In the genomic region with DNA sequence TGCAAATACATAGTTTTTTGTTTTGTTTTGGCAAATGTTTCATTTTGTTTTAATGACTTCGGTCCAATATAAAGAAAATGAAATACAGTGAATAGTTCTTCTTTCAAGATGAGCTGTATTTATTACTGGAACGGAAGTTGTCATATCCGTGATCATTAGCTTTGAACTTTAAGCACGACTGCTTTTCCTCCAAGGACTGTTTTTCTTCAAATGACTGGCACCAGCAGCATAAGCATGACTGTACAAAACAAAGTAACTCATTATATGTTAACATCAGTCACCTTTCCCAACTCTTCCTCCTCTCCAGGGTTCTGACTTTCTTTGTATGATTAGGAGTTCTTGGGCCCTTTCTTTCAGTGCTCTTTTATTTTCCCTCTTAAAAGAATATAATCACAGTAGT, we compare ENCODE assay signal across 11 cellular contexts. TPM values are rescaled to one million over a fixed set of nuclear protein-coding genes. Genes with fewer than 3 reads are reported as not detected.
A peak's percentile ranks its signal among the peaks of the same experiment; 100 is the strongest.
DNase-seq lines count a peak whose midpoint lies in the region; ATAC-seq, FAIRE-seq and TF ChIP-seq lines count a peak whose summit lies in the region.
"Had no signal": no experiment of that assay in that cellular context is flagged by ENCODE, and none has a peak within 500 bp of the region (broad histone marks: within the 10 kb centered on the region; RNA-seq: fewer than 3 reads in every experiment).

No MANE protein-coding gene starts in this region.

- peaks cover 5 to 13% of the 10 kb centered on the region in 2 donors for H3K4me1 ChIP-seq in left lung
- H3K4me1 ChIP-seq in tibial artery = peaks cover 0 to 9% (median 0%) of the 10 kb centered on the region in 4 donors

- peaks cover 8% of the 10 kb centered on the region for H3K9me3 Mint-ChIP-seq in endothelial cell (ENCODE audit: unreplicated experiment)

- intact Hi-C loops in left lung (cut with DNase I) = no loop called here
- intact Hi-C loops in tibial artery (cut with DNase I; ENCODE audit: low total_unique reads) = no loop called here

- H3K36me3 Mint-ChIP-seq in endothelial cell (ENCODE audit: low read depth, unreplicated experiment) = peaks cover 4% of the 10 kb centered on the region

- no peaks in the 10 kb centered on the region for H3K27me3 Mint-ChIP-seq in endothelial cell (ENCODE audit: unreplicated experiment)

- H3K36me3 ChIP-seq in left lung (peaks cover 0 to 22% of the 10 kb centered on the region in 2 donors), tibial artery (no peaks in the 10 kb centered on the region)

- no peak overlapping the region for H3K4me3 ChIP-seq in left lung
- no peak overlapping the region for H3K4me3 ChIP-seq in tibial artery

- H3K27me3 ChIP-seq in left lung = no peaks in the 10 kb centered on the region
- no peaks in the 10 kb centered on the region for H3K27me3 ChIP-seq in tibial artery

- peak; percentile 17 for DNase-seq in GM18507 (ENCODE audit: extremely low spot score, insufficient read length, low read depth)
- DNase-seq in left lung = no peak
- DNase-seq in Ammon's horn (ENCODE audit: low spot score) = no peak
- DNase-seq in tibial artery = no peak
- DNase-seq in activated CD4-positive, alpha-beta T cell treated with anti-CD3 and anti-CD28 coated beads for 1 hour = no peak
- DNase-seq in endothelial cell (ENCODE audit: low spot score) = no peak
- DNase-seq: effector memory CD4-positive, alpha-beta T cell; EL; NCI-H1092 had no signal

- peak overlapping the region; percentile 14 to 47 for H3K27ac ChIP-seq in left lung
- H3K27ac ChIP-seq in tibial artery = no peak overlapping the region

- no peak for TF ChIP-seq CTCF in left lung (IDR thresholded peaks at IDR 0.05)
- no peak for TF ChIP-seq CTCF in tibial artery (IDR thresholded peaks at IDR 0.05)
- TF ChIP-seq CTCF in endothelial cell (IDR thresholded peaks at IDR 0.05; ENCODE audit: unreplicated experiment) = no peak

- no peak overlapping the region for H3K27ac Mint-ChIP-seq in endothelial cell (ENCODE audit: unreplicated experiment)

- ATAC-seq in GM21723 (IDR thresholded peaks at IDR 0.05; ENCODE audit: unreplicated experiment) (peak; percentile 92), HG03565 (IDR thresholded peaks at IDR 0.05; ENCODE audit: unreplicated experiment) (peak; percentile 100), left lung (peak; percentile 64)

- no peak overlapping the region for H3K4me3 Mint-ChIP-seq in endothelial cell (ENCODE audit: unreplicated experiment)

- peak; percentile 79 for FAIRE-seq in GM18507 (lab: Jason Lieb, UNC)

- no peaks in the 10 kb centered on the region for H3K4me1 Mint-ChIP-seq in endothelial cell (ENCODE audit: unreplicated experiment)

- H3K9me3 ChIP-seq in left lung (peaks cover 0 to 7% of the 10 kb centered on the region in 2 donors), tibial artery (no peaks in the 10 kb centered on the region)

RNA-seq across cellular contexts. Expression of a gene that starts 20.5 kb away (rescaled TPM):
- total RNA-seq in left lung (10 to 100 TPM; 58.4 to 72.7 TPM), endothelial cell (ENCODE audit: unreplicated experiment) (1.4 TPM)

Comparison
In these comparisons a context has a peak if more than half of its experiments do, and no peak if none do; other contexts are left out.
1. H3K27ac ChIP-seq: peak in left lung (2 of 2); none in tibial artery (0 of 2).
2. RNA of a gene that starts 20.5 kb away (total RNA-seq): 58.4 to 72.7 TPM in left lung; 1.4 TPM in endothelial cell (single experiment); every median in the first group is over 10 times any median in the second.
3. Peak in every context shown above with its lines, with median percentiles within 50 percentile points of each other: ATAC-seq.